Comparison of ENCODE assay signal across 10 cellular contexts in genomic region chr9:122394265-122395242, GRCh38. TPM values are rescaled to one million over a fixed set of nuclear protein-coding genes. Genes with fewer than 3 reads are reported as not detected.
DNase-seq lines count a peak whose midpoint lies in the region; ATAC-seq and TF ChIP-seq lines count a peak whose summit lies in the region.
"Had no signal": no experiment of that assay in that cellular context is flagged by ENCODE, and none has a peak within 500 bp of the region (broad histone marks: within the 10 kb centered on the region; RNA-seq: fewer than 3 reads in every experiment).

No MANE protein-coding gene starts in this region.

- no peak overlapping the region for H3K4me2 ChIP-seq in PC-3 (ENCODE audit: low read length)

- H3K9me3 ChIP-seq in PC-3 (ENCODE audit: low read length) = no peaks in the 10 kb centered on the region
- no peaks in the 10 kb centered on the region for H3K9me3 ChIP-seq in duodenal mucosa (ENCODE audit: control insufficient read depth in 1 of 2, low read length in 2 of 2)
- H3K9me3 ChIP-seq in subcutaneous abdominal adipose tissue (ENCODE audit: control insufficient read depth in 5 of 5, low read length in 5 of 5) = no peaks in the 10 kb centered on the region

- POLR2A ChIA-PET in PC-3 (lab: Charles Lee; ENCODE audit: unreplicated experiment) = no interaction called here

- no peak overlapping the region for H2AFZ ChIP-seq in PC-3 (ENCODE audit: low read length)

- H3K27me3 ChIP-seq in PC-3 (ENCODE audit: low read length) (no peaks in the 10 kb centered on the region), duodenal mucosa (ENCODE audit: control insufficient read depth in 1 of 2, insufficient read depth in 2 of 2, low read length in 2 of 2) (no peaks in the 10 kb centered on the region), subcutaneous abdominal adipose tissue (ENCODE audit: control insufficient read depth in 5 of 5, insufficient read depth in 4 of 5, low read length in 5 of 5) (peaks cover 0 to 2% (median 0%) of the 10 kb centered on the region in 5 donors)

- BruUV-seq in PC-3 (replicated peaks; lab: Mats Ljungman, UMichigan) = no TSS peak

- no peaks in the 10 kb centered on the region for H3K79me2 ChIP-seq in PC-3 (ENCODE audit: low read length)

- H3F3A ChIP-seq in PC-3 (ENCODE audit: low read length, unreplicated experiment) = no peaks in the 10 kb centered on the region

- H3K4me1 ChIP-seq in PC-3 (ENCODE audit: insufficient read depth, low read length) (no peaks in the 10 kb centered on the region), duodenal mucosa (ENCODE audit: control insufficient read depth in 1 of 2, insufficient read depth in 2 of 2, low read length in 2 of 2) (peaks cover 6 to 13% of the 10 kb centered on the region in 2 donors), subcutaneous abdominal adipose tissue (ENCODE audit: control insufficient read depth in 5 of 5, insufficient read depth in 5 of 5, low read length in 5 of 5) (peaks cover 0 to 19% (median 12%) of the 10 kb centered on the region in 5 donors)

- intact Hi-C loops in PC-3 (cut with micrococcal nuclease) = no loop called here

- H3K9ac ChIP-seq in PC-3 (ENCODE audit: low read length) = no peak overlapping the region
- no peak overlapping the region for H3K9ac ChIP-seq in duodenal mucosa (ENCODE audit: low read depth in 1 of 2, low read length in 2 of 2)
- H3K9ac ChIP-seq in subcutaneous abdominal adipose tissue (ENCODE audit: low read length in 5 of 5) = no peak overlapping the region

- no peaks in the 10 kb centered on the region for H4K20me1 ChIP-seq in PC-3 (ENCODE audit: low read length)

- H3K27ac ChIP-seq in PC-3 (ENCODE audit: low read length) (no peak overlapping the region), duodenal mucosa (ENCODE audit: low read depth, low read length) (peak overlapping the region; percentile 75), subcutaneous abdominal adipose tissue (ENCODE audit: low read depth, low read length) (peak overlapping the region; percentile 63)

- TF ChIP-seq CTCF in PC-3 (conservative IDR thresholded peaks at IDR 0.05; ENCODE audit: low read depth, low read length) = no peak

- ATAC-seq in PC-3 = no peak; the same call in 1 of the 2 replicates
- ATAC-seq in GM21737 (IDR thresholded peaks at IDR 0.05; ENCODE audit: unreplicated experiment) = no peak

- CTCF ChIA-PET in PC-3 (lab: Charles Lee) = no interaction called here

- peak; percentile 18 for DNase-seq in PC-3
- peak; percentile 50 for DNase-seq in kidney tubule cell (ENCODE audit: low spot score)
- no peak for DNase-seq in stimulated activated CD4-positive, alpha-beta T cell treated with anti-CD3 and anti-CD28 coated beads, Interleukin-12 subunit alpha, Interleukin-12 subunit beta, amount 100 ng/mL, for 4 hours
- DNase-seq in NCI-H2196 (lab: John Stamatoyannopoulos, UW; ENCODE audit: unreplicated experiment) = no peak
- no peak for DNase-seq in NCI-H226
- DNase-seq: activated CD8-positive, alpha-beta memory T cell treated with anti-CD3 and anti-CD28 coated beads, Interleukin-2, amount 50 U/mL, for 48 hours; NCI-H1436 had no signal

- H3K9me2 ChIP-seq in PC-3 (replicated peaks; ENCODE audit: low read length) = no peaks in the 10 kb centered on the region

- H3K36me3 ChIP-seq in PC-3 (ENCODE audit: low read depth, low read length) = no peaks in the 10 kb centered on the region
- H3K36me3 ChIP-seq in duodenal mucosa (ENCODE audit: control insufficient read depth in 1 of 2, insufficient read depth in 2 of 2, low read length in 2 of 2) = no peaks in the 10 kb centered on the region
- no peaks in the 10 kb centered on the region for H3K36me3 ChIP-seq in subcutaneous abdominal adipose tissue (ENCODE audit: control insufficient read depth in 5 of 5, insufficient read depth in 5 of 5, low read length in 5 of 5)

- H3K4me3 ChIP-seq in PC-3 (ENCODE audit: low read length) = no peak overlapping the region
- H3K4me3 ChIP-seq in duodenal mucosa (ENCODE audit: low read depth in 1 of 2, low read length in 2 of 2) = no peak overlapping the region
- H3K4me3 ChIP-seq in subcutaneous abdominal adipose tissue (ENCODE audit: low read depth in 1 of 5, low read length in 5 of 5) = peak overlapping the region in 1 of 5 donors; percentile 13

RNA-seq across cellular contexts. Expression of gene PTGS1, which starts 23.7 kb away (rescaled TPM):
- total RNA-seq in PC-3 (2014; rRNA removed) = 0.44 and 0.86 TPM in 2 replicates

Comparison
In these comparisons a context has a peak if more than half of its experiments do, and no peak if none do; other contexts are left out.
1. DNase-seq: peak in PC-3 (single experiment) and kidney tubule cell (single experiment); none in stimulated activated CD4-positive, alpha-beta T cell treated with anti-CD3 and anti-CD28 coated beads, Interleukin-12 subunit alpha, Interleukin-12 subunit beta, amount 100 ng/mL, for 4 hours (single experiment), NCI-H2196 (single experiment) and NCI-H226 (single experiment).